ENCODE assay signal across 23 cellular contexts in genomic region chr1:205453466-205453865, GRCh38. TPM values are rescaled to one million over a fixed set of nuclear protein-coding genes. Genes with fewer than 3 reads are reported as not detected.
"Had no signal": no experiment of that assay in that cellular context is flagged by ENCODE, and none has a peak within 500 bp of the region (broad histone marks: within the 10 kb centered on the region; RNA-seq: fewer than 3 reads in every experiment).

No MANE protein-coding gene starts in this region.

- H3K9me3 Mint-ChIP-seq: activated naive CD8-positive, alpha-beta T cell treated with anti-CD3 and anti-CD28 coated beads, Interleukin-2, amount 50 U/mL, for 24 hours; activated T-helper 1 cell treated with anti-CD3 and anti-CD28 coated beads, Interleukin-12 subunit alpha, Interleukin-12 subunit beta, Interleukin-2, Interleukin-4 antibody, amounts not matched to agents 30 ng/mL and 10 ng/mL and 1 ng/mL, durations not matched to agents 14 hours and 24 hours and 36 hours; natural killer cell treated with Interleukin-12 subunit alpha and Interleukin-12 subunit beta and Interleukin-15 and Interleukin-18, amount 100 ng/mL, for 72 hours had no signal

- ATAC-seq: activated CD8-positive, alpha-beta T cell treated with anti-CD3 and anti-CD28 coated beads, Interleukin-2, amount 10 ng/mL, durations not matched to agents 7 days and 5 days; activated naive CD8-positive, alpha-beta T cell treated with anti-CD3 and anti-CD28 coated beads, Interleukin-2, amount 50 U/mL, for 24 hours; natural killer cell treated with Interleukin-12 subunit alpha and Interleukin-12 subunit beta and Interleukin-15 and Interleukin-18, amount 100 ng/mL, for 72 hours had no signal

- H3K4me3 Mint-ChIP-seq: activated CD8-positive, alpha-beta T cell treated with anti-CD3 and anti-CD28 coated beads, Interleukin-2, amount 10 ng/mL, durations not matched to agents 7 days and 5 days; activated naive CD8-positive, alpha-beta T cell treated with anti-CD3 and anti-CD28 coated beads, Interleukin-2, amount 50 U/mL, for 24 hours; activated T-helper 1 cell treated with anti-CD3 and anti-CD28 coated beads, Interleukin-12 subunit alpha, Interleukin-12 subunit beta, Interleukin-2, Interleukin-4 antibody, amounts not matched to agents 30 ng/mL and 10 ng/mL and 1 ng/mL, durations not matched to agents 14 hours and 24 hours and 36 hours; natural killer cell treated with Interleukin-12 subunit alpha and Interleukin-12 subunit beta and Interleukin-15 and Interleukin-18, amount 100 ng/mL, for 72 hours had no signal

- H3K27ac Mint-ChIP-seq: activated CD8-positive, alpha-beta T cell treated with anti-CD3 and anti-CD28 coated beads, Interleukin-2, amount 10 ng/mL, durations not matched to agents 7 days and 5 days; activated naive CD8-positive, alpha-beta T cell treated with anti-CD3 and anti-CD28 coated beads, Interleukin-2, amount 50 U/mL, for 24 hours; activated T-helper 1 cell treated with anti-CD3 and anti-CD28 coated beads, Interleukin-12 subunit alpha, Interleukin-12 subunit beta, Interleukin-2, Interleukin-4 antibody, amounts not matched to agents 30 ng/mL and 10 ng/mL and 1 ng/mL, durations not matched to agents 14 hours and 24 hours and 36 hours; natural killer cell treated with Interleukin-12 subunit alpha and Interleukin-12 subunit beta and Interleukin-15 and Interleukin-18, amount 100 ng/mL, for 72 hours; progenitor cell of endocrine pancreas had no signal

- H3K36me3 ChIP-seq: cardiac muscle cell, thoracic aorta, upper lobe of left lung had no signal

- H3K9me3 ChIP-seq: thoracic aorta, upper lobe of left lung had no signal

- H3K4me3 ChIP-seq: cardiac muscle cell, thoracic aorta, upper lobe of left lung had no signal

- H3K27ac ChIP-seq: cardiac muscle cell, thoracic aorta, upper lobe of left lung had no signal

- DNase-seq: activated CD4-positive, alpha-beta T cell treated with anti-CD3 and anti-CD28 coated beads for 1 hour; activated CD4-positive, alpha-beta T cell treated with anti-CD3 and anti-CD28 coated beads, Interleukin-2, amount 50 U/mL, for 1 hour; activated CD8-positive, alpha-beta T cell treated with anti-CD3 and anti-CD28 coated beads, Interleukin-2, amount 10 ng/mL, durations not matched to agents 7 days and 5 days; activated gamma-delta T cell; activated naive CD4-positive, alpha-beta T cell treated with anti-CD3 and anti-CD28 coated beads, Interleukin-2, amount 50 U/mL, for 16 hours; activated naive CD8-positive, alpha-beta T cell treated with anti-CD3 and anti-CD28 coated beads, Interleukin-2, amount 50 U/mL, for 24 hours; effector CD8-positive, alpha-beta T cell; foreskin melanocyte; hippocampal formation; midbrain; retina; stimulated activated CD4-positive, alpha-beta T cell treated with anti-CD3 and anti-CD28 coated beads, Interleukin-2, amount 100 ng/mL, for 48 hours; stimulated activated naive CD4-positive, alpha-beta T cell; T-helper 1 cell; upper lobe of left lung had no signal

- H3K36me3 Mint-ChIP-seq: natural killer cell treated with Interleukin-12 subunit alpha and Interleukin-12 subunit beta and Interleukin-15 and Interleukin-18, amount 100 ng/mL, for 72 hours had no signal

RNA-seq across cellular contexts. Expression of gene BLACAT1, which starts 2.4 kb away (rescaled TPM):
- total RNA-seq: chondrocyte; liver; natural killer cell treated with Interleukin-12 subunit alpha and Interleukin-12 subunit beta and Interleukin-15 and Interleukin-18, amount 100 ng/mL, for 72 hours; osteocyte; thoracic aorta had no signal

RNA-seq across cellular contexts. Expression of gene LEMD1, which starts 31.6 kb away (rescaled TPM):
- total RNA-seq: activated T-helper 1 cell treated with anti-CD3 and anti-CD28 coated beads, Interleukin-12 subunit alpha, Interleukin-12 subunit beta, Interleukin-2, Interleukin-4 antibody, amounts not matched to agents 30 ng/mL and 10 ng/mL and 1 ng/mL, durations not matched to agents 14 hours and 24 hours and 36 hours; cardiac muscle cell; chondrocyte; liver; natural killer cell treated with Interleukin-12 subunit alpha and Interleukin-12 subunit beta and Interleukin-15 and Interleukin-18, amount 100 ng/mL, for 72 hours; osteocyte; thoracic aorta had no signal
